8 cellular contexts compared by ENCODE assay signal in genomic region chr5:74765929-74766328, GRCh38. TPM values are rescaled to one million over a fixed set of nuclear protein-coding genes. Genes with fewer than 3 reads are reported as not detected.
A peak's percentile ranks its signal among the peaks of the same experiment; 100 is the strongest.
DNase-seq lines count a peak whose midpoint lies in the region; ATAC-seq and TF ChIP-seq lines count a peak whose summit lies in the region.

No MANE protein-coding gene starts in this region.

- H3K4me3 Mint-ChIP-seq in stimulated activated naive CD8-positive, alpha-beta T cell treated with anti-CD3 and anti-CD28 coated beads, Interleukin-15, Interleukin-2, amounts not matched to agents 100 ng/mL and 50 ng/mL, for 24 hours = peak overlapping the region; percentile 100

- no peak for DNase-seq in stimulated activated naive CD8-positive, alpha-beta T cell treated with anti-CD3 and anti-CD28 coated beads, Interleukin-15, Interleukin-2, amounts not matched to agents 100 U/mL and 50 U/mL, for 24 hours
- DNase-seq in breast epithelium (ENCODE audit: low spot score in 2 of 2) (no peak), mucosa of descending colon (peak in 1 of 3 donors; percentile 29), aorta (no peak), RPMI8226 (no peak), SHP77 (lab: John Stamatoyannopoulos, UW) (no peak), anterior cingulate cortex (lab: John Stamatoyannopoulos, UW) (no peak)

- no peaks in the 10 kb centered on the region for H3K27me3 Mint-ChIP-seq in stimulated activated naive CD8-positive, alpha-beta T cell treated with anti-CD3 and anti-CD28 coated beads, Interleukin-15, Interleukin-2, amounts not matched to agents 100 ng/mL and 50 ng/mL, for 24 hours

- H3K9me3 ChIP-seq in breast epithelium (no peaks in the 10 kb centered on the region), mucosa of descending colon (no peaks in the 10 kb centered on the region), aorta (ENCODE audit: control insufficient read depth, low read length) (no peaks in the 10 kb centered on the region)

- no peaks in the 10 kb centered on the region for H3K9me3 Mint-ChIP-seq in stimulated activated naive CD8-positive, alpha-beta T cell treated with anti-CD3 and anti-CD28 coated beads, Interleukin-15, Interleukin-2, amounts not matched to agents 100 ng/mL and 50 ng/mL, for 24 hours

- H3K27ac ChIP-seq in breast epithelium (no peak overlapping the region), aorta (ENCODE audit: low read depth in 1 of 2, low read length in 2 of 2) (no peak overlapping the region)

- H3K4me1 Mint-ChIP-seq in stimulated activated naive CD8-positive, alpha-beta T cell treated with anti-CD3 and anti-CD28 coated beads, Interleukin-15, Interleukin-2, amounts not matched to agents 100 ng/mL and 50 ng/mL, for 24 hours (ENCODE audit: low read depth) = peaks cover 67% of the 10 kb centered on the region

- H3K4me1 ChIP-seq in breast epithelium = peaks cover 0 to 16% of the 10 kb centered on the region in 2 donors
- peaks cover 25% of the 10 kb centered on the region for H3K4me1 ChIP-seq in mucosa of descending colon (ENCODE audit: low read depth)
- no peaks in the 10 kb centered on the region for H3K4me1 ChIP-seq in aorta (ENCODE audit: control insufficient read depth in 1 of 2, insufficient read depth in 2 of 2, low read length in 2 of 2)

- no peak overlapping the region for H3K27ac Mint-ChIP-seq in stimulated activated naive CD8-positive, alpha-beta T cell treated with anti-CD3 and anti-CD28 coated beads, Interleukin-15, Interleukin-2, amounts not matched to agents 100 ng/mL and 50 ng/mL, for 24 hours

- WGBS in aorta, 2 donors = 65 to 74% methylated on average over 27 of the region's 27 CpGs

- no peak for ATAC-seq in stimulated activated naive CD8-positive, alpha-beta T cell treated with anti-CD3 and anti-CD28 coated beads, Interleukin-15, Interleukin-2, amounts not matched to agents 100 U/mL and 50 U/mL, for 24 hours
- ATAC-seq in mucosa of descending colon = no peak
- no peak for ATAC-seq in aorta (ENCODE audit: low FRiP score)

- intact Hi-C loops in breast epithelium (cut with DNase I; ENCODE audit: low total_unique reads) (no loop called here), mucosa of descending colon (cut with DNase I, micrococcal nuclease) (loop anchor here in 1 of 2 donors (5.0 kb wide), 1 partner anchor 136 kb away; no protein-coding TSS in a partner anchor), aorta (cut with DNase I) (loop anchor here (2.0 to 10.0 kb wide), 4 partner anchors 81 to 571 kb away; partner anchors contain the start of genes HMGCR (in 2 of the 2) and HEXB (in 1 of the 2))

- H3K4me3 ChIP-seq in breast epithelium = peak overlapping the region; percentile 62 to 96 (median 82)
- peak overlapping the region; percentile 81 for H3K4me3 ChIP-seq in mucosa of descending colon
- peak overlapping the region; percentile 69 to 73 for H3K4me3 ChIP-seq in aorta (ENCODE audit: low read length in 2 of 2)

- TF ChIP-seq POLR2A in breast epithelium (IDR thresholded peaks at IDR 0.05) = no peak

- TF ChIP-seq CTCF in breast epithelium (IDR thresholded peaks at IDR 0.05) (no peak), mucosa of descending colon (IDR thresholded peaks at IDR 0.05) (no peak)

- peaks cover 48% of the 10 kb centered on the region for H3K36me3 Mint-ChIP-seq in stimulated activated naive CD8-positive, alpha-beta T cell treated with anti-CD3 and anti-CD28 coated beads, Interleukin-15, Interleukin-2, amounts not matched to agents 100 ng/mL and 50 ng/mL, for 24 hours (ENCODE audit: low read depth)

- H3K36me3 ChIP-seq in breast epithelium (no peaks in the 10 kb centered on the region), mucosa of descending colon (ENCODE audit: low read depth) (no peaks in the 10 kb centered on the region), aorta (ENCODE audit: control insufficient read depth in 1 of 2, insufficient read depth in 2 of 2, low read length in 1 of 2) (peaks cover 0 to 2% of the 10 kb centered on the region in 2 donors)

- H3K27me3 ChIP-seq in breast epithelium = no peaks in the 10 kb centered on the region
- H3K27me3 ChIP-seq in aorta (ENCODE audit: control insufficient read depth in 1 of 2, insufficient read depth in 2 of 2, low read length in 1 of 2) = no peaks in the 10 kb centered on the region

RNA-seq across cellular contexts. Expression of gene GFM2, which starts 1.0 kb away (rescaled TPM):
- total RNA-seq in breast epithelium = 10 to 100 TPM; 21.0 to 30.3 (median 24.3) TPM
- total RNA-seq in mucosa of descending colon = 10 to 100 TPM; 21.4 to 25.1 (median 22.2) TPM
- total RNA-seq in aorta = 10 to 100 TPM; 18.2 to 18.6 TPM
- polyA plus RNA-seq in aorta = 10 to 100 TPM in 1 of 2 donors, 1 to 10 TPM in 1; 4.1 to 12.7 TPM

RNA-seq across cellular contexts. Expression of gene NSA2, which starts 1.1 kb away (rescaled TPM):
- 100 to 1,000 TPM; 129 to 150 (median 134) TPM for total RNA-seq in breast epithelium
- total RNA-seq in mucosa of descending colon = 10 to 100 TPM; 48.6 to 62.6 (median 49.9) TPM
- total RNA-seq in aorta = 10 to 100 TPM; 50.9 to 57.9 TPM
- 100 to 1,000 TPM; 111 to 307 TPM for polyA plus RNA-seq in aorta
